26 cellular contexts compared by ENCODE assay signal in the genomic region with DNA sequence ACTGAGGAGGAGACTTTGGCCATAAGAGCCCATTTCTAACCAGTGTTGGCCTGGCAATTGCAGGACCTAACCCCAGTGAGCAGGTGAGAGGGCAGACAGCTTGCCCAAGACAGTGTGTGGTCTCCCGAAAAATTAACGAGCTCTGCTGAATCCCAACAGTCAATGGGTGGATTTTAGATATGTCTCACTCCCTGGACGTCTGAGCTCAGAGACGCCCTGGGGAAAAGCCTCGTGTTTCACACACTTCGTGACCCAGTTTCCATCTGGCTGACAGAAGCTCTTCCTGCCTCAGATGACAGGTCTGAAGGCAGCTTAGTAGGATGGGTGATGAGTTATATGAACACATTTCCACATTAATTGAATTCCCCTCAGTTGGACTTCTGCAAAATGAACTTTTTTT.
A peak's percentile ranks its signal among the peaks of the same experiment; 100 is the strongest.
DNase-seq lines count a peak whose midpoint lies in the region; ATAC-seq and TF ChIP-seq lines count a peak whose summit lies in the region.
"Had no signal": no experiment of that assay in that cellular context is flagged by ENCODE, and none has a peak within 500 bp of the region (broad histone marks: within the 10 kb centered on the region; RNA-seq: fewer than 3 reads in every experiment).

No MANE protein-coding gene starts in this region.

- peaks cover 91% of the 10 kb centered on the region for H3K27me3 Mint-ChIP-seq in activated T-cell treated with anti-CD3 and anti-CD28 coated beads, Interleukin-2, amount 50 U/mL, for 72 hours (ENCODE audit: low read depth)
- peaks cover 54% of the 10 kb centered on the region for H3K27me3 Mint-ChIP-seq in activated T-cell treated with anti-CD3 and anti-CD28 coated beads, Interleukin-2, amount 50 U/mL, for 4 hours (ENCODE audit: low read depth)

- H3K27ac Mint-ChIP-seq in activated T-cell treated with anti-CD3 and anti-CD28 coated beads, Interleukin-2, amount 50 U/mL, for 72 hours = no peak overlapping the region
- H3K27ac Mint-ChIP-seq: brain; CD14-positive monocyte; T-helper 1 cell treated with Interleukin-12 subunit alpha and Interleukin-12 subunit beta and Interleukin-4 antibody, amounts not matched to agents 30 μg/mL and 1 μg/mL, for 36 hours had no signal

- H3K27me3 ChIP-seq in skeletal muscle tissue (ENCODE audit: control insufficient read depth in 3 of 3, insufficient read depth in 3 of 3, low read length in 3 of 3) = peaks cover 0 to 3% (median 0%) of the 10 kb centered on the region in 3 donors
- H3K27me3 ChIP-seq: Peyer's patch, right lobe of liver, SJSA1 had no signal

- no peaks in the 10 kb centered on the region for H3K4me1 ChIP-seq in skeletal muscle tissue (ENCODE audit: control insufficient read depth in 3 of 3, insufficient read depth in 3 of 3, low read length in 3 of 3)
- H3K4me1 ChIP-seq: Peyer's patch, right lobe of liver, SJSA1 had no signal

- intact Hi-C loops in posterior vena cava (cut with DNase I) = no loop called here

- H3K4me3 Mint-ChIP-seq in activated T-cell treated with anti-CD3 and anti-CD28 coated beads, Interleukin-2, amount 50 U/mL, for 72 hours = peak overlapping the region; percentile 48 to 66
- H3K4me3 Mint-ChIP-seq in activated T-cell treated with anti-CD3 and anti-CD28 coated beads, Interleukin-2, amount 50 U/mL, for 4 hours = no peak overlapping the region
- H3K4me3 Mint-ChIP-seq: brain, naive B cell had no signal

- H3K4me3 ChIP-seq in fibroblast of mammary gland (ENCODE audit: control insufficient read depth, low read depth, low read length) (no peak overlapping the region), skeletal muscle tissue (ENCODE audit: low read length in 3 of 3) (peak overlapping the region in 1 of 3 donors; percentile 10)
- H3K4me3 ChIP-seq: Peyer's patch, right lobe of liver, SJSA1, thoracic aorta had no signal

- no peak for ATAC-seq in activated T-cell treated with anti-CD3 and anti-CD28 coated beads, Interleukin-2, amount 50 U/mL, for 72 hours (replicated peaks in 1 of 2)
- ATAC-seq in activated T-cell treated with anti-CD3 and anti-CD28 coated beads, Interleukin-2, amount 50 U/mL, for 4 hours = no peak
- ATAC-seq in HG02885 (IDR thresholded peaks at IDR 0.05; ENCODE audit: poor library complexity, unreplicated experiment) = peak; percentile 17
- no peak for ATAC-seq in GM18867 (IDR thresholded peaks at IDR 0.05; ENCODE audit: unreplicated experiment)
- ATAC-seq: esophagus mucosa, right lobe of liver had no signal

- no peaks in the 10 kb centered on the region for H3K9me3 Mint-ChIP-seq in activated T-cell treated with anti-CD3 and anti-CD28 coated beads, Interleukin-2, amount 50 U/mL, for 72 hours
- no peaks in the 10 kb centered on the region for H3K9me3 Mint-ChIP-seq in activated T-cell treated with anti-CD3 and anti-CD28 coated beads, Interleukin-2, amount 50 U/mL, for 4 hours
- H3K9me3 Mint-ChIP-seq: brain; T-helper 1 cell treated with Interleukin-12 subunit alpha and Interleukin-12 subunit beta and Interleukin-4 antibody, amounts not matched to agents 30 μg/mL and 1 μg/mL, for 36 hours had no signal

- no peaks in the 10 kb centered on the region for H3K9me3 ChIP-seq in skeletal muscle tissue (ENCODE audit: control insufficient read depth in 3 of 3, low read length in 3 of 3)
- H3K9me3 ChIP-seq: Peyer's patch, right lobe of liver, SJSA1, thoracic aorta had no signal

- no peaks in the 10 kb centered on the region for H3K36me3 ChIP-seq in skeletal muscle tissue (ENCODE audit: control insufficient read depth in 3 of 3, insufficient read depth in 3 of 3, low read length in 3 of 3)
- H3K36me3 ChIP-seq: Peyer's patch, right lobe of liver, SJSA1, thoracic aorta had no signal

- no peak for DNase-seq in activated T-cell treated with anti-CD3 and anti-CD28 coated beads, Interleukin-2, amount 50 U/mL, for 72 hours
- DNase-seq in activated T-cell treated with anti-CD3 and anti-CD28 coated beads, Interleukin-2, amount 50 U/mL, for 4 hours = no peak
- peak; percentile 1 for DNase-seq in fibroblast of mammary gland (ENCODE audit: low read depth)
- DNase-seq in NCI-H2107 treated with DMSO at 0.1 percent for 48 hours (lab: John Stamatoyannopoulos, UW; ENCODE audit: unreplicated experiment) = no peak
- DNase-seq in posterior vena cava (ENCODE audit: low spot score) = no peak
- DNase-seq: activated CD4-positive, alpha-beta T cell treated with anti-CD3 and anti-CD28 coated beads for 48 hours; DMS153; effector CD8-positive, alpha-beta T cell; HCEC 1CT; mesendoderm; naive B cell; NCI-H1105 treated with DMSO at 0.1 percent for 48 hours; NCI-H2081 treated with DMSO at 0.1 percent for 48 hours; NCI-H510A; NK-92 treated with Interleukin-12 subunit alpha and Interleukin-12 subunit beta, amount 100 ng/mL, for 24 hours; Peyer's patch; right lobe of liver had no signal

- TF ChIP-seq CTCF in fibroblast of mammary gland (conservative IDR thresholded peaks at IDR 0.05; ENCODE audit: control insufficient read depth, insufficient read depth, low read depth, low read length) = no peak

- no peak overlapping the region for H3K9ac ChIP-seq in skeletal muscle tissue (ENCODE audit: low read depth in 1 of 3, low read length in 3 of 3)

- peak overlapping the region; percentile 19 for H3K27ac ChIP-seq in skeletal muscle tissue (ENCODE audit: low read depth, low read length)
- H3K27ac ChIP-seq: Peyer's patch, right lobe of liver, SJSA1, thoracic aorta had no signal

- H3K36me3 Mint-ChIP-seq in activated T-cell treated with anti-CD3 and anti-CD28 coated beads, Interleukin-2, amount 50 U/mL, for 72 hours (ENCODE audit: insufficient read depth in 2 of 2) = no peaks in the 10 kb centered on the region
- no peaks in the 10 kb centered on the region for H3K36me3 Mint-ChIP-seq in activated T-cell treated with anti-CD3 and anti-CD28 coated beads, Interleukin-2, amount 50 U/mL, for 4 hours (ENCODE audit: insufficient read depth)
- H3K36me3 Mint-ChIP-seq: brain, CD14-positive monocyte had no signal

- peaks cover 50% of the 10 kb centered on the region for H3K4me1 Mint-ChIP-seq in activated T-cell treated with anti-CD3 and anti-CD28 coated beads, Interleukin-2, amount 50 U/mL, for 72 hours (ENCODE audit: low read depth)
- H3K4me1 Mint-ChIP-seq in activated T-cell treated with anti-CD3 and anti-CD28 coated beads, Interleukin-2, amount 50 U/mL, for 4 hours (ENCODE audit: low read depth) = peaks cover 16% of the 10 kb centered on the region
- H3K4me1 Mint-ChIP-seq: brain, naive B cell had no signal
